In genomic region chr6:5108068-5108467, GRCh38 we compare ENCODE assay signal across 15 cellular contexts. TPM values are rescaled to one million over a fixed set of nuclear protein-coding genes. Genes with fewer than 3 reads are reported as not detected.
"Had no signal": no experiment of that assay in that cellular context is flagged by ENCODE, and none has a peak within 500 bp of the region (broad histone marks: within the 10 kb centered on the region; RNA-seq: fewer than 3 reads in every experiment).

No MANE protein-coding gene starts in this region.

- H3K27ac ChIP-seq: body of pancreas, coronary artery, tibial artery, uterus had no signal

- H3K4me3 ChIP-seq: body of pancreas, coronary artery, tibial artery, uterus had no signal

- H3K4me1 ChIP-seq: body of pancreas, tibial artery, uterus had no signal

- H3K27me3 ChIP-seq: body of pancreas, tibial artery, uterus had no signal

- ATAC-seq: activated CD8-positive, alpha-beta T cell treated with anti-CD3 and anti-CD28 coated beads, Interleukin-2, amount 10 ng/mL, durations not matched to agents 7 days and 5 days; activated T-cell treated with anti-CD3 and anti-CD28 coated beads, Interleukin-2, amount 50 U/mL, for 72 hours; body of pancreas had no signal

- H3K36me3 ChIP-seq: uterus had no signal

- H3K9me3 ChIP-seq: tibial artery, uterus had no signal

- DNase-seq: activated CD4-positive, alpha-beta T cell treated with anti-CD3 and anti-CD28 coated beads for 4 hours; activated CD8-positive, alpha-beta memory T cell treated with anti-CD3 and anti-CD28 coated beads, Interleukin-2, amount 50 U/mL, for 4 hours; activated CD8-positive, alpha-beta T cell treated with anti-CD3 and anti-CD28 coated beads, Interleukin-2, amount 10 ng/mL, durations not matched to agents 7 days and 5 days; activated gamma-delta T cell treated with Interleukin-2 at 50 U/mL for 16 hours; activated T-cell treated with anti-CD3 and anti-CD28 coated beads, Interleukin-2, amount 50 U/mL, for 72 hours; body of pancreas; foreskin fibroblast; glutamatergic neuron; immature natural killer cell; stimulated activated CD4-positive, alpha-beta T cell treated with anti-CD3 and anti-CD28 coated beads, Interleukin-2, amount 100 ng/mL, for 48 hours; stimulated activated naive B cell treated with anti-CD40 and anti-IgM and Interleukin-4, amounts not matched to agents 10 μg/mL and 1 μg/mL and 100 μg/mL, for 72 hours; uterus had no signal

RNA-seq across cellular contexts. Expression of gene PPP1R3G, which starts 22.9 kb away (rescaled TPM):
- total RNA-seq: T-helper 1 cell treated with Interleukin-12 subunit alpha and Interleukin-12 subunit beta and Interleukin-4 antibody, amounts not matched to agents 30 ng/mL and 1 ng/mL, for 36 hours had no signal
- polyA plus RNA-seq: immature natural killer cell had no signal
